20 cellular contexts compared by ENCODE assay signal in the genomic region with DNA sequence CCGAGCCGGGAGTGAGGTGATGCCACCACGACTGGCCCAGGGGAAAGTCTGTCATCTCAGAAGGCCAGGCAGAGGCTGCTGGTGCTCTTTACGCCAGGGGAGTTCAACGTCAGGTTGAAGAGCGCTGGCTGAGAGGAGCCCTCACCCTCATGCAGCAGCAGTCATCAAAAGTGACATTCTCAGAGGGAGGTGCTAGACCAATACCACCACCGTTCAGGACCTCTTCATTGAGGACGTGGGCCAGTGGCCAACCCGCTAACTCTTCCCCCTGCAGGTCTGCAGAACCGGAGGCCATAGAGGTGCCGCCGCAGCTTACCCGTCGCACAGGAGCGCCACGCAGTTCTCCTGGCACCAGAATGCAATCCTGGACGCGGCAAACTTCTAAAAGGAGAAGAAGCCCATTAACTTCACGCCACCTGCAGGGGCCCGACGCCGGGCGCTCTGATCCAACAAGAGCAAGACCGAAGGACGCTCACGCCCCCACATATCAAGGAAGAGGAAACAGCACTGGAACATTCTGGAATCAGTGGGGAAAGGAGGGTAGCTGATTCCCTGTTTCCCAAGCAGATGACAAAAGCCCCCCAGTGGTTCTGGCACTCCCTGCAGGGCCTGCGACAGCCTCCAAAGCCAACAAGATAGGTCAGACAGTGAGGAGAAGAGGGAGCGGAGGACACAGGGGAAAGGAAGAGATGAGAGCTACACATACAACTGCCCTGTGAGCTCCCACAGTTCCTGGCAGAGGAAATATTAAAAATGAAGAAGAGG. TPM values are rescaled to one million over a fixed set of nuclear protein-coding genes. Genes with fewer than 3 reads are reported as not detected.
A peak's percentile ranks its signal among the peaks of the same experiment; 100 is the strongest.
DNase-seq lines count a peak whose midpoint lies in the region; ATAC-seq, FAIRE-seq and TF ChIP-seq lines count a peak whose summit lies in the region.
"Had no signal": no experiment of that assay in that cellular context is flagged by ENCODE, and none has a peak within 500 bp of the region (broad histone marks: within the 10 kb centered on the region; RNA-seq: fewer than 3 reads in every experiment).

No MANE protein-coding gene starts in this region.

- BruUV-seq in K562 (replicated peaks; lab: Mats Ljungman, UMichigan): no TSS peak

- CTCF ChIA-PET in activated naive CD4-positive, alpha-beta T cell treated with anti-CD3 and anti-CD28 coated beads for 36 hours (lab: Charles Lee): interaction anchor here (0.6 kb wide), 1 partner anchor 413 kb away, joined by 5 read pairs; no protein-coding TSS in a partner anchor
- CTCF ChIA-PET in K562 (lab: Yijun Ruan, JAX; ENCODE audit: low intra/inter-chr PET ratio): no interaction called here

- FAIRE-seq in K562 (lab: Jason Lieb, UNC): peak; percentile 23
- FAIRE-seq: D721Med, HepG2, HTR-8/SVneo had no signal

- no peak for TF ChIP-seq RAD21 in K562 (CRISPR knock-in tag; conservative IDR thresholded peaks at IDR 0.05 in 1 of 2, IDR thresholded peaks at IDR 0.05 in 1 of 2)

- H3K36me3 Mint-ChIP-seq in activated naive CD4-positive, alpha-beta T cell treated with anti-CD3 and anti-CD28 coated beads, Interleukin-2, amount 50 U/mL, for 72 hours: peaks cover 8 to 25% of the 10 kb centered on the region in 2 donors
- peaks cover 43% of the 10 kb centered on the region for H3K36me3 Mint-ChIP-seq in activated naive CD4-positive, alpha-beta T cell treated with anti-CD3 and anti-CD28 coated beads for 36 hours (ENCODE audit: low read depth)
- H3K36me3 Mint-ChIP-seq in neural crest cell (ENCODE audit: low read depth): peaks cover 4% of the 10 kb centered on the region
- peaks cover 5% of the 10 kb centered on the region for H3K36me3 Mint-ChIP-seq in type B pancreatic cell

- no peak for TF ChIP-seq POLR2A in K562 (conservative IDR thresholded peaks at IDR 0.05)

- TF ChIP-seq CTCF in K562 (IDR thresholded peaks at IDR 0.05 in 2 of 3, conservative IDR thresholded peaks at IDR 0.05 in 1 of 3; ENCODE audit: insufficient read depth in 2 of 3, low read depth in 1 of 3, low read length in 3 of 3) (no peak), neural crest cell (conservative IDR thresholded peaks at IDR 0.05) (peak; percentile 7), type B pancreatic cell (conservative IDR thresholded peaks at IDR 0.05) (peak; percentile 20)

- H3K27me3 ChIP-seq in K562 (ENCODE audit: control insufficient read depth in 2 of 2, insufficient read depth in 2 of 2, low read length in 2 of 2): no peaks in the 10 kb centered on the region

- no peak overlapping the region for H3K4me3 ChIP-seq in K562
- H3K4me3 ChIP-seq: GM23248, HAP-1 had no signal

- H3K36me3 ChIP-seq in K562 (ENCODE audit: control insufficient read depth, insufficient read depth, low read length): peaks cover 99% of the 10 kb centered on the region

- no peak overlapping the region for H3K27ac ChIP-seq in K562 (ENCODE audit: extremely low read depth, low read depth, low read length)
- H3K27ac ChIP-seq: GM23248 had no signal

- no peak overlapping the region for H2AFZ ChIP-seq in K562 (ENCODE audit: low read depth, low read length)
- H2AFZ ChIP-seq: GM23248 had no signal

- H4K20me1 ChIP-seq in K562 (replicated peaks; ENCODE audit: control insufficient read depth, insufficient read depth, low read length): peaks cover 6% of the 10 kb centered on the region; the same call in 1 of the 2 replicates

- H3K4me1 Mint-ChIP-seq in activated naive CD4-positive, alpha-beta T cell treated with anti-CD3 and anti-CD28 coated beads for 36 hours (ENCODE audit: low read depth): peaks cover under 1% of the 10 kb centered on the region
- no peaks in the 10 kb centered on the region for H3K4me1 Mint-ChIP-seq in neural crest cell
- H3K4me1 Mint-ChIP-seq in type B pancreatic cell (ENCODE audit: unreplicated experiment): no peaks in the 10 kb centered on the region
- H3K4me1 Mint-ChIP-seq: B cell, CD14-positive monocyte had no signal

- H3K4me1 ChIP-seq in K562 (replicated peaks in 1 of 2; ENCODE audit: control insufficient read depth in 2 of 2, insufficient read depth in 2 of 2, low read length in 2 of 2): peaks cover 0 to 27% of the 10 kb centered on the region in 2 experiments; a peak in 1 of 5 replicates
- H3K4me1 ChIP-seq: HAP-1 had no signal

- in situ Hi-C loops in K562 (cut with MboI): no loop called here

- H3K9me3 Mint-ChIP-seq in activated naive CD4-positive, alpha-beta T cell treated with anti-CD3 and anti-CD28 coated beads, Interleukin-2, amount 50 U/mL, for 72 hours: no peaks in the 10 kb centered on the region
- H3K9me3 Mint-ChIP-seq in activated naive CD4-positive, alpha-beta T cell treated with anti-CD3 and anti-CD28 coated beads for 36 hours: no peaks in the 10 kb centered on the region
- H3K9me3 Mint-ChIP-seq in neural crest cell: no peaks in the 10 kb centered on the region
- no peaks in the 10 kb centered on the region for H3K9me3 Mint-ChIP-seq in type B pancreatic cell
- H3K9me3 Mint-ChIP-seq: CD14-positive monocyte; CD8-positive, alpha-beta T cell had no signal

- no peak for ATAC-seq in activated naive CD4-positive, alpha-beta T cell treated with anti-CD3 and anti-CD28 coated beads, Interleukin-2, amount 50 U/mL, for 72 hours
- ATAC-seq in K562 (no peak), GM18861 (IDR thresholded peaks at IDR 0.05; ENCODE audit: unreplicated experiment) (no peak)
- ATAC-seq: CD8-positive, alpha-beta T cell; HepG2 had no signal

- 0 out of 4 replicates have a peak overlapping the region, but pooled peaks of 1 of the 2 experiments have one; percentile 2 for H3K9ac ChIP-seq in K562 (ENCODE audit: insufficient read depth in 1 of 2, low read depth in 2 of 2, low read length in 2 of 2)
- H3K9ac ChIP-seq: GM23248 had no signal

- intact Hi-C loops in activated naive CD4-positive, alpha-beta T cell treated with anti-CD3 and anti-CD28 coated beads for 36 hours (cut with micrococcal nuclease): no loop called here
- intact Hi-C loops in K562 (cut with micrococcal nuclease): no loop called here

- H3K79me2 ChIP-seq in K562 (ENCODE audit: control insufficient read depth, insufficient read depth, low read length): peaks cover 42% of the 10 kb centered on the region

- 95% methylated on average over 28 of the region's 28 CpGs for WGBS in K562 (ENCODE audit: insufficient coverage, low coverage, missing lambda C conversion rate)

- no peak for TF ChIP-seq EP300 in K562 (IDR thresholded peaks at IDR 0.05; ENCODE audit: low read length)

- no peaks in the 10 kb centered on the region for H3K27me3 Mint-ChIP-seq in activated naive CD4-positive, alpha-beta T cell treated with anti-CD3 and anti-CD28 coated beads for 36 hours (ENCODE audit: low read depth)
- H3K27me3 Mint-ChIP-seq in neural crest cell (ENCODE audit: low read depth): no peaks in the 10 kb centered on the region
- no peaks in the 10 kb centered on the region for H3K27me3 Mint-ChIP-seq in type B pancreatic cell
- H3K27me3 Mint-ChIP-seq: B cell had no signal

- peak overlapping the region; percentile 52 to 81 for H3K27ac Mint-ChIP-seq in activated naive CD4-positive, alpha-beta T cell treated with anti-CD3 and anti-CD28 coated beads, Interleukin-2, amount 50 U/mL, for 72 hours
- no peak overlapping the region for H3K27ac Mint-ChIP-seq in activated naive CD4-positive, alpha-beta T cell treated with anti-CD3 and anti-CD28 coated beads for 36 hours
- H3K27ac Mint-ChIP-seq in neural crest cell (ENCODE audit: unreplicated experiment) (peak overlapping the region; percentile 50), type B pancreatic cell (no peak overlapping the region)
- H3K27ac Mint-ChIP-seq: B cell; CD8-positive, alpha-beta T cell had no signal

- no peaks in the 10 kb centered on the region for H3K9me3 ChIP-seq in K562 (replicated peaks; ENCODE audit: control insufficient read depth, insufficient read depth, low read depth, low read length)
- H3K9me3 ChIP-seq: HAP-1 had no signal

- no peaks in the 10 kb centered on the region for H3K9me1 ChIP-seq in K562 (ENCODE audit: control insufficient read depth, insufficient read depth, low read length)

- no peak for DNase-seq in activated naive CD4-positive, alpha-beta T cell treated with anti-CD3 and anti-CD28 coated beads, Interleukin-2, amount 50 U/mL, for 72 hours (ENCODE audit: low spot score in 2 of 2)
- no peak for DNase-seq in activated naive CD4-positive, alpha-beta T cell treated with anti-CD3 and anti-CD28 coated beads for 36 hours
- DNase-seq in K562 (ENCODE audit: extremely low read depth in 1 of 4, low spot score in 3 of 4) (no peak), neural crest cell (ENCODE audit: low read depth, low spot score) (no peak), type B pancreatic cell (ENCODE audit: extremely low spot score, unreplicated experiment) (no peak), pons (ENCODE audit: low spot score) (no peak), AG20443 (ENCODE audit: low spot score) (no peak)
- DNase-seq: ACHN, COR-L47, DMS53, GF-D8, GM23248 had no signal

- no peak overlapping the region for H3K4me3 Mint-ChIP-seq in activated naive CD4-positive, alpha-beta T cell treated with anti-CD3 and anti-CD28 coated beads for 36 hours
- H3K4me3 Mint-ChIP-seq in neural crest cell (no peak overlapping the region), type B pancreatic cell (no peak overlapping the region)
- H3K4me3 Mint-ChIP-seq: B cell; CD8-positive, alpha-beta T cell had no signal

- POLR2A ChIA-PET in K562 (lab: Yijun Ruan, JAX): interaction anchor here (1.0 to 2.5 kb wide), 3 partner anchors 11 to 23 kb away, joined by 3 to 6 read pairs (median 5); no protein-coding TSS in a partner anchor

- no peak overlapping the region for H3K4me2 ChIP-seq in K562 (ENCODE audit: insufficient read depth, low read length)

RNA-seq across cellular contexts. Expression of a gene that starts 24.9 kb away (rescaled TPM):
- 10 to 100 TPM; 25.6 to 38.7 TPM for total RNA-seq in activated naive CD4-positive, alpha-beta T cell treated with anti-CD3 and anti-CD28 coated beads, Interleukin-2, amount 50 U/mL, for 72 hours
- total RNA-seq in activated naive CD4-positive, alpha-beta T cell treated with anti-CD3 and anti-CD28 coated beads for 36 hours: 10 to 100 TPM; 38.6 to 38.7 TPM
- 107 and 254 TPM in 2 replicates for total RNA-seq in K562 (2011; cell fraction: chromatin; rRNA removed; ENCODE audit: low replicate concordance)
- total RNA-seq in K562 (2011; cell fraction: nucleolus; rRNA removed): 147 and 151 TPM in 2 replicates
- total RNA-seq in K562 (2011; cell fraction: nucleoplasm; rRNA removed): 105 and 112 TPM in 2 replicates
- 30.2 and 41.6 TPM in 2 replicates for total RNA-seq in K562 (2014; rRNA removed)
- total RNA-seq in K562 (2014; rRNA removed; fragmentation: Illumina TruSeq; extraction: Trizol): 21.4 and 29.7 TPM in 2 replicates
- total RNA-seq in K562 (2015; rRNA removed; fragmentation: Illumina TruSeq; extraction: Trizol): 43.4 and 44.3 TPM in 2 replicates
- total RNA-seq in K562 (2021): 95.3 and 95.4 TPM in 2 replicates
- 32.1 and 32.8 TPM in 2 replicates for polyA plus RNA-seq in K562 (2011; rRNA removed)
- polyA plus RNA-seq in K562 (2011; cell fraction: cytosol; rRNA removed): 48.9 and 72.1 TPM in 2 replicates
- polyA plus RNA-seq in K562 (2011; cell fraction: nucleus; rRNA removed): 84.3 and 132 TPM in 2 replicates
- polyA plus RNA-seq in K562 (2012): 36.0 and 81.8 TPM in 2 replicates
- polyA plus RNA-seq in K562 (2014; fragmentation: Illumina TruSeq; extraction: Trizol): 48.1 and 59.6 TPM in 2 replicates
- 10 to 100 TPM in 1 of 2 experiments, 1 to 10 TPM in 1; 5.4 to 26.3 TPM for polyA plus RNA-seq in K562 (2014; fragmentation: Nextera tagmentation; extraction: Ambion mirVana)
- 76.3 and 90.2 TPM in 2 replicates for polyA plus RNA-seq in K562 (2014; rRNA removed)
- polyA minus RNA-seq in K562 (2011; rRNA and poly(A)+ RNA removed): 22.9 and 34.7 TPM in 2 replicates
- 29.9 and 35.5 TPM in 2 replicates for polyA minus RNA-seq in K562 (2011; cell fraction: cytosol; rRNA and poly(A)+ RNA removed)
- 51.3 and 54.0 TPM in 2 replicates for polyA minus RNA-seq in K562 (2011; cell fraction: nucleus; rRNA and poly(A)+ RNA removed)
- 36.0 and 38.0 TPM in 2 replicates for total RNA-seq in neural crest cell
- 19.1 and 25.6 TPM in 2 replicates for total RNA-seq in type B pancreatic cell (ENCODE audit: low replicate concordance)

RNA-seq across cellular contexts. Expression of a gene that starts 38.7 kb away (rescaled TPM):
- total RNA-seq in activated naive CD4-positive, alpha-beta T cell treated with anti-CD3 and anti-CD28 coated beads, Interleukin-2, amount 50 U/mL, for 72 hours: 10 to 100 TPM; 25.3 to 25.7 TPM
- 10 to 100 TPM; 11.5 to 12.5 TPM for total RNA-seq in activated naive CD4-positive, alpha-beta T cell treated with anti-CD3 and anti-CD28 coated beads for 36 hours
- 82.4 and 114 TPM in 2 replicates for total RNA-seq in K562 (2011; cell fraction: chromatin; rRNA removed; ENCODE audit: low replicate concordance)
- total RNA-seq in K562 (2011; cell fraction: nucleolus; rRNA removed): 48.2 and 54.4 TPM in 2 replicates
- 61.2 and 67.6 TPM in 2 replicates for total RNA-seq in K562 (2011; cell fraction: nucleoplasm; rRNA removed)
- total RNA-seq in K562 (2014; rRNA removed) (87.8 and 89.7 TPM in 2 replicates), K562 (2014; rRNA removed; fragmentation: Illumina TruSeq; extraction: Trizol) (74.3 and 81.5 TPM in 2 replicates), K562 (2015; rRNA removed; fragmentation: Illumina TruSeq; extraction: Trizol) (79.7 and 80.6 TPM in 2 replicates), K562 (2021) (65.7 and 68.3 TPM in 2 replicates), neural crest cell (38.1 and 38.5 TPM in 2 replicates), type B pancreatic cell (ENCODE audit: low replicate concordance) (38.6 and 43.3 TPM in 2 replicates)
- polyA plus RNA-seq in K562 (2011; rRNA removed) (37.2 and 41.9 TPM in 2 replicates), K562 (2014; fragmentation: Illumina TruSeq; extraction: Trizol) (63.0 and 77.9 TPM in 2 replicates), K562 (2014; fragmentation: Nextera tagmentation; extraction: Ambion mirVana) (10 to 100 TPM; 19.1 to 23.6 TPM), K562 (2014; rRNA removed) (67.2 and 80.0 TPM in 2 replicates)
- 43.0 and 44.1 TPM in 2 replicates for polyA plus RNA-seq in K562 (2011; cell fraction: cytosol; rRNA removed)
- polyA plus RNA-seq in K562 (2011; cell fraction: nucleus; rRNA removed): 40.0 and 49.0 TPM in 2 replicates
- 58.0 and 60.8 TPM in 2 replicates for polyA plus RNA-seq in K562 (2012)
- 39.0 and 44.5 TPM in 2 replicates for polyA minus RNA-seq in K562 (2011; rRNA and poly(A)+ RNA removed)
- polyA minus RNA-seq in K562 (2011; cell fraction: cytosol; rRNA and poly(A)+ RNA removed): 35.1 and 42.7 TPM in 2 replicates
- 11.7 and 20.2 TPM in 2 replicates for polyA minus RNA-seq in K562 (2011; cell fraction: nucleus; rRNA and poly(A)+ RNA removed)

Comparison
In these comparisons a context has a peak if more than half of its experiments do, and no peak if none do; other contexts are left out.
1. H3K27ac Mint-ChIP-seq: peak in activated naive CD4-positive, alpha-beta T cell treated with anti-CD3 and anti-CD28 coated beads, Interleukin-2, amount 50 U/mL, for 72 hours (2 of 2) and neural crest cell (single experiment); none in activated naive CD4-positive, alpha-beta T cell treated with anti-CD3 and anti-CD28 coated beads for 36 hours (single experiment) and type B pancreatic cell (single experiment).
2. CTCF ChIP-seq: peak in neural crest cell (single experiment) and type B pancreatic cell (single experiment); none in K562 (0 of 3).